ENCODE assay signal across 2 cellular contexts in the genomic region with DNA sequence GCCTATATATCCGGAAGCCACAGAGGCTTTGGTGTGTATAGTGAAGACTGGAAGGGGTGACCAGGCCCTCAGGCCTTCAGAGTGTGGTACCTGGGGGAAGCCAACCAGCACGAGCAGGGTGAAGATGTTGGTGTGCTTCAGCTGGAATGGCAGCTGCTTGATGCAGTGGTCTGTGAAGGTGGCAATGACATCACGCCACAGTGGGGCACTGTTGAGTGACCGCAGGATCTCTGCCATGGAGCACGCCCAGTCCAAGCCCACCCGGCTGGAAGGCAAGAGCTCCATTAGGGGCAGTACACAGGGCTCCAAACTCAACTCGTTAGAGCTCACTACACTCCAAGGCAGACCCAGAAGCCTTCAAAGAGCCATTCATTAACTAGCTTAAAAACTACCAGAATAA.
TF ChIP-seq lines count a peak whose summit lies in the region.

No MANE protein-coding gene starts in this region.

TF ChIP-seq in HCT116, 20 proteins besides CTCF, POLR2A, EP300 and RAD21:
- TF ChIP-seq EZH2 (IDR thresholded peaks at IDR 0.05), result no peak
- TF ChIP-seq FOSL1 (IDR thresholded peaks at IDR 0.05; ENCODE audit: low read depth), result no peak
- no peak for TF ChIP-seq EZH2phosphoT487 (IDR thresholded peaks at IDR 0.05; ENCODE audit: borderline replicate concordance)
- TF ChIP-seq SP1 (IDR thresholded peaks at IDR 0.05; ENCODE audit: low read depth), result no peak
- TF ChIP-seq POLR2AphosphoS5 (IDR thresholded peaks at IDR 0.05; ENCODE audit: low read depth, low read length), result no peak
- no peak for TF ChIP-seq SRF (IDR thresholded peaks at IDR 0.05; ENCODE audit: low read depth)
- TF ChIP-seq, protein P1, sequence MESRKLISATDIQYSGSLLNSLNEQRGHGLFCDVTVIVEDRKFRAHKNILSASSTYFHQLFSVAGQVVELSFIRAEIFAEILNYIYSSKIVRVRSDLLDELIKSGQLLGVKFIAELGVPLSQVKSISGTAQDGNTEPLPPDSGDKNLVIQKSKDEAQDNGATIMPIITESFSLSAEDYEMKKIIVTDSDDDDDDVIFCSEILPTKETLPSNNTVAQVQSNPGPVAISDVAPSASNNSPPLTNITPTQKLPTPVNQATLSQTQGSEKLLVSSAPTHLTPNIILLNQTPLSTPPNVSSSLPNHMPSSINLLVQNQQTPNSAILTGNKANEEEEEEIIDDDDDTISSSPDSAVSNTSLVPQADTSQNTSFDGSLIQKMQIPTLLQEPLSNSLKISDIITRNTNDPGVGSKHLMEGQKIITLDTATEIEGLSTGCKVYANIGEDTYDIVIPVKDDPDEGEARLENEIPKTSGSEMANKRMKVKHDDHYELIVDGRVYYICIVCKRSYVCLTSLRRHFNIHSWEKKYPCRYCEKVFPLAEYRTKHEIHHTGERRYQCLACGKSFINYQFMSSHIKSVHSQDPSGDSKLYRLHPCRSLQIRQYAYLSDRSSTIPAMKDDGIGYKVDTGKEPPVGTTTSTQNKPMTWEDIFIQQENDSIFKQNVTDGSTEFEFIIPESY (IDR thresholded peaks at IDR 0.05; ENCODE audit: extremely low read depth, insufficient replicate concordance, low read length), result no peak
- no peak for TF ChIP-seq ELF1 (IDR thresholded peaks at IDR 0.05; ENCODE audit: borderline replicate concordance, low read depth)
- TF ChIP-seq CBX3 (IDR thresholded peaks at IDR 0.05; ENCODE audit: low read depth), result no peak
- no peak for TF ChIP-seq SIN3A (IDR thresholded peaks at IDR 0.05; ENCODE audit: low read depth)
- TF ChIP-seq YY1 (IDR thresholded peaks at IDR 0.05; ENCODE audit: extremely low read depth, insufficient replicate concordance, low read depth, low read length), result no peak
- TF ChIP-seq, protein P2, sequence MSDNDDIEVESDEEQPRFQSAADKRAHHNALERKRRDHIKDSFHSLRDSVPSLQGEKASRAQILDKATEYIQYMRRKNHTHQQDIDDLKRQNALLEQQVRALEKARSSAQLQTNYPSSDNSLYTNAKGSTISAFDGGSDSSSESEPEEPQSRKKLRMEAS (IDR thresholded peaks at IDR 0.05), result no peak
- TF ChIP-seq TCF7L2 (IDR thresholded peaks at IDR 0.05; ENCODE audit: borderline replicate concordance, extremely low read depth, insufficient read depth, insufficient read length), result no peak
- no peak for TF ChIP-seq ZNF274 (IDR thresholded peaks at IDR 0.05; ENCODE audit: low read depth, low read length)
- TF ChIP-seq JUND (IDR thresholded peaks at IDR 0.05), result no peak
- TF ChIP-seq, protein P3, sequence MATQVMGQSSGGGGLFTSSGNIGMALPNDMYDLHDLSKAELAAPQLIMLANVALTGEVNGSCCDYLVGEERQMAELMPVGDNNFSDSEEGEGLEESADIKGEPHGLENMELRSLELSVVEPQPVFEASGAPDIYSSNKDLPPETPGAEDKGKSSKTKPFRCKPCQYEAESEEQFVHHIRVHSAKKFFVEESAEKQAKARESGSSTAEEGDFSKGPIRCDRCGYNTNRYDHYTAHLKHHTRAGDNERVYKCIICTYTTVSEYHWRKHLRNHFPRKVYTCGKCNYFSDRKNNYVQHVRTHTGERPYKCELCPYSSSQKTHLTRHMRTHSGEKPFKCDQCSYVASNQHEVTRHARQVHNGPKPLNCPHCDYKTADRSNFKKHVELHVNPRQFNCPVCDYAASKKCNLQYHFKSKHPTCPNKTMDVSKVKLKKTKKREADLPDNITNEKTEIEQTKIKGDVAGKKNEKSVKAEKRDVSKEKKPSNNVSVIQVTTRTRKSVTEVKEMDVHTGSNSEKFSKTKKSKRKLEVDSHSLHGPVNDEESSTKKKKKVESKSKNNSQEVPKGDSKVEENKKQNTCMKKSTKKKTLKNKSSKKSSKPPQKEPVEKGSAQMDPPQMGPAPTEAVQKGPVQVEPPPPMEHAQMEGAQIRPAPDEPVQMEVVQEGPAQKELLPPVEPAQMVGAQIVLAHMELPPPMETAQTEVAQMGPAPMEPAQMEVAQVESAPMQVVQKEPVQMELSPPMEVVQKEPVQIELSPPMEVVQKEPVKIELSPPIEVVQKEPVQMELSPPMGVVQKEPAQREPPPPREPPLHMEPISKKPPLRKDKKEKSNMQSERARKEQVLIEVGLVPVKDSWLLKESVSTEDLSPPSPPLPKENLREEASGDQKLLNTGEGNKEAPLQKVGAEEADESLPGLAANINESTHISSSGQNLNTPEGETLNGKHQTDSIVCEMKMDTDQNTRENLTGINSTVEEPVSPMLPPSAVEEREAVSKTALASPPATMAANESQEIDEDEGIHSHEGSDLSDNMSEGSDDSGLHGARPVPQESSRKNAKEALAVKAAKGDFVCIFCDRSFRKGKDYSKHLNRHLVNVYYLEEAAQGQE (IDR thresholded peaks at IDR 0.05; ENCODE audit: low read depth), result no peak
- no peak for TF ChIP-seq CEBPB (IDR thresholded peaks at IDR 0.05; ENCODE audit: low read depth)
- no peak for TF ChIP-seq EGR1 (IDR thresholded peaks at IDR 0.05; ENCODE audit: low read depth)

TF ChIP-seq in GM12878, 131 proteins besides CTCF, POLR2A, EP300 and RAD21:
- TF ChIP-seq NBN (IDR thresholded peaks at IDR 0.05) (no peak), SREBF1 (IDR thresholded peaks at IDR 0.05; ENCODE audit: low read length) (no peak), CHD4 (IDR thresholded peaks at IDR 0.05) (no peak), NR2C1 (IDR thresholded peaks at IDR 0.05) (no peak), NFYA (IDR thresholded peaks at IDR 0.05; ENCODE audit: borderline replicate concordance, low read depth, low read length) (no peak), POLR2AphosphoS5 (IDR thresholded peaks at IDR 0.05; ENCODE audit: low read length) (no peak), ZZZ3 (IDR thresholded peaks at IDR 0.05; ENCODE audit: control insufficient read depth, insufficient read length, low read depth) (no peak), PAX5 (IDR thresholded peaks at IDR 0.05; ENCODE audit: borderline replicate concordance, low read depth, low read length) (no peak), TCF3 (IDR thresholded peaks at IDR 0.05; ENCODE audit: borderline replicate concordance, insufficient read depth, low read depth, low read length) (no peak), CBX5 (IDR thresholded peaks at IDR 0.05; ENCODE audit: low read depth) (no peak), KAT2A (conservative IDR thresholded peaks at IDR 0.05; ENCODE audit: control insufficient read depth, low read depth, low read length) (no peak), ZNF384 (IDR thresholded peaks at IDR 0.05; ENCODE audit: borderline replicate concordance, low read depth, low read length) (no peak)
- TF ChIP-seq, protein P4, sequence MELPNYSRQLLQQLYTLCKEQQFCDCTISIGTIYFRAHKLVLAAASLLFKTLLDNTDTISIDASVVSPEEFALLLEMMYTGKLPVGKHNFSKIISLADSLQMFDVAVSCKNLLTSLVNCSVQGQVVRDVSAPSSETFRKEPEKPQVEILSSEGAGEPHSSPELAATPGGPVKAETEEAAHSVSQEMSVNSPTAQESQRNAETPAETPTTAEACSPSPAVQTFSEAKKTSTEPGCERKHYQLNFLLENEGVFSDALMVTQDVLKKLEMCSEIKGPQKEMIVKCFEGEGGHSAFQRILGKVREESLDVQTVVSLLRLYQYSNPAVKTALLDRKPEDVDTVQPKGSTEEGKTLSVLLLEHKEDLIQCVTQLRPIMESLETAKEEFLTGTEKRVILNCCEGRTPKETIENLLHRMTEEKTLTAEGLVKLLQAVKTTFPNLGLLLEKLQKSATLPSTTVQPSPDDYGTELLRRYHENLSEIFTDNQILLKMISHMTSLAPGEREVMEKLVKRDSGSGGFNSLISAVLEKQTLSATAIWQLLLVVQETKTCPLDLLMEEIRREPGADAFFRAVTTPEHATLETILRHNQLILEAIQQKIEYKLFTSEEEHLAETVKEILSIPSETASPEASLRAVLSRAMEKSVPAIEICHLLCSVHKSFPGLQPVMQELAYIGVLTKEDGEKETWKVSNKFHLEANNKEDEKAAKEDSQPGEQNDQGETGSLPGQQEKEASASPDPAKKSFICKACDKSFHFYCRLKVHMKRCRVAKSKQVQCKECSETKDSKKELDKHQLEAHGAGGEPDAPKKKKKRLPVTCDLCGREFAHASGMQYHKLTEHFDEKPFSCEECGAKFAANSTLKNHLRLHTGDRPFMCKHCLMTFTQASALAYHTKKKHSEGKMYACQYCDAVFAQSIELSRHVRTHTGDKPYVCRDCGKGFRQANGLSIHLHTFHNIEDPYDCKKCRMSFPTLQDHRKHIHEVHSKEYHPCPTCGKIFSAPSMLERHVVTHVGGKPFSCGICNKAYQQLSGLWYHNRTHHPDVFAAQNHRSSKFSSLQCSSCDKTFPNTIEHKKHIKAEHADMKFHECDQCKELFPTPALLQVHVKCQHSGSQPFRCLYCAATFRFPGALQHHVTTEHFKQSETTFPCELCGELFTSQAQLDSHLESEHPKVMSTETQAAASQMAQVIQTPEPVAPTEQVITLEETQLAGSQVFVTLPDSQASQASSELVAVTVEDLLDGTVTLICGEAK (IDR thresholded peaks at IDR 0.05; ENCODE audit: borderline replicate concordance), result no peak
- TF ChIP-seq, protein P5, sequence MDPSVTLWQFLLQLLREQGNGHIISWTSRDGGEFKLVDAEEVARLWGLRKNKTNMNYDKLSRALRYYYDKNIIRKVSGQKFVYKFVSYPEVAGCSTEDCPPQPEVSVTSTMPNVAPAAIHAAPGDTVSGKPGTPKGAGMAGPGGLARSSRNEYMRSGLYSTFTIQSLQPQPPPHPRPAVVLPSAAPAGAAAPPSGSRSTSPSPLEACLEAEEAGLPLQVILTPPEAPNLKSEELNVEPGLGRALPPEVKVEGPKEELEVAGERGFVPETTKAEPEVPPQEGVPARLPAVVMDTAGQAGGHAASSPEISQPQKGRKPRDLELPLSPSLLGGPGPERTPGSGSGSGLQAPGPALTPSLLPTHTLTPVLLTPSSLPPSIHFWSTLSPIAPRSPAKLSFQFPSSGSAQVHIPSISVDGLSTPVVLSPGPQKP (IDR thresholded peaks at IDR 0.05; ENCODE audit: low read depth, low read length), result no peak
